In genomic region chr20:49188101-49188784, GRCh38 we compare ENCODE assay signal across 1 cellular context.
TF ChIP-seq lines count a peak whose summit lies in the region.

A gene with protein sequence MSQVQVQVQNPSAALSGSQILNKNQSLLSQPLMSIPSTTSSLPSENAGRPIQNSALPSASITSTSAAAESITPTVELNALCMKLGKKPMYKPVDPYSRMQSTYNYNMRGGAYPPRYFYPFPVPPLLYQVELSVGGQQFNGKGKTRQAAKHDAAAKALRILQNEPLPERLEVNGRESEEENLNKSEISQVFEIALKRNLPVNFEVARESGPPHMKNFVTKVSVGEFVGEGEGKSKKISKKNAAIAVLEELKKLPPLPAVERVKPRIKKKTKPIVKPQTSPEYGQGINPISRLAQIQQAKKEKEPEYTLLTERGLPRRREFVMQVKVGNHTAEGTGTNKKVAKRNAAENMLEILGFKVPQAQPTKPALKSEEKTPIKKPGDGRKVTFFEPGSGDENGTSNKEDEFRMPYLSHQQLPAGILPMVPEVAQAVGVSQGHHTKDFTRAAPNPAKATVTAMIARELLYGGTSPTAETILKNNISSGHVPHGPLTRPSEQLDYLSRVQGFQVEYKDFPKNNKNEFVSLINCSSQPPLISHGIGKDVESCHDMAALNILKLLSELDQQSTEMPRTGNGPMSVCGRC (minus strand): TSS chr20:49188334. CDS start chr20:49166201, 22,133 bp downstream.

TF ChIP-seq in HCT116, 20 proteins besides CTCF, POLR2A, EP300 and RAD21 (continued from another document):
- TF ChIP-seq EZH2 (IDR thresholded peaks at IDR 0.05) (no peak), SIN3A (IDR thresholded peaks at IDR 0.05; ENCODE audit: low read depth) (peak; percentile 72), TCF7L2 (IDR thresholded peaks at IDR 0.05; ENCODE audit: borderline replicate concordance, extremely low read depth, insufficient read depth, insufficient read length) (no peak), CEBPB (IDR thresholded peaks at IDR 0.05; ENCODE audit: low read depth) (no peak), POLR2AphosphoS5 (IDR thresholded peaks at IDR 0.05; ENCODE audit: low read depth, low read length) (peak; percentile 89), EGR1 (IDR thresholded peaks at IDR 0.05; ENCODE audit: low read depth) (no peak; the same call in 1 of the 2 replicates), SRF (IDR thresholded peaks at IDR 0.05; ENCODE audit: low read depth) (no peak; the same call in 1 of the 2 replicates), ZNF274 (IDR thresholded peaks at IDR 0.05; ENCODE audit: low read depth, low read length) (no peak)
- TF ChIP-seq, protein P1, sequence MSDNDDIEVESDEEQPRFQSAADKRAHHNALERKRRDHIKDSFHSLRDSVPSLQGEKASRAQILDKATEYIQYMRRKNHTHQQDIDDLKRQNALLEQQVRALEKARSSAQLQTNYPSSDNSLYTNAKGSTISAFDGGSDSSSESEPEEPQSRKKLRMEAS (IDR thresholded peaks at IDR 0.05) = no peak
- TF ChIP-seq, protein P2, sequence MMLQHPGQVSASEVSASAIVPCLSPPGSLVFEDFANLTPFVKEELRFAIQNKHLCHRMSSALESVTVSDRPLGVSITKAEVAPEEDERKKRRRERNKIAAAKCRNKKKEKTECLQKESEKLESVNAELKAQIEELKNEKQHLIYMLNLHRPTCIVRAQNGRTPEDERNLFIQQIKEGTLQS (IDR thresholded peaks at IDR 0.05) = no peak
